Comparison of ENCODE assay signal across 23 cellular contexts in genomic region chr7:66169616-66170015, GRCh38.
"Had no signal": no experiment of that assay in that cellular context is flagged by ENCODE, and none has a peak within 500 bp of the region (broad histone marks: within the 10 kb centered on the region; RNA-seq: fewer than 3 reads in every experiment).

No MANE protein-coding gene starts in this region.

- DNase-seq: activated CD4-positive, alpha-beta T cell treated with anti-CD3 and anti-CD28 coated beads for 4 hours; activated CD4-positive, alpha-beta T cell treated with anti-CD3 and anti-CD28 coated beads, Interleukin-2, amount 50 U/mL, for 4 hours; activated CD4-positive, CD25-positive, alpha-beta regulatory T cell; activated effector memory CD4-positive, alpha-beta T cell treated with anti-CD3 and anti-CD28 coated beads, Interleukin-2, amount 50 U/mL, for 16 hours; activated naive CD4-positive, alpha-beta T cell treated with anti-CD3 and anti-CD28 coated beads for 36 hours; activated naive CD8-positive, alpha-beta T cell treated with anti-CD3 and anti-CD28 coated beads for 36 hours; activated T-cell treated with anti-CD3 and anti-CD28 coated beads for 4 hours; brain microvascular endothelial cell; caudate nucleus; cortex of kidney; esophagus squamous epithelium; islet precursor cell; left ventricle myocardium superior; naive B cell; nephron progenitor cell; stimulated activated CD4-positive, alpha-beta T cell treated with anti-CD3 and anti-CD28 coated beads, Interleukin-12 subunit alpha, Interleukin-12 subunit beta, amount 100 ng/mL, for 4 hours; stimulated activated CD4-positive, alpha-beta T cell treated with anti-CD3 and anti-CD28 coated beads, Interleukin-4, amount 100 ng/mL, for 1 hour; stimulated activated naive CD8-positive, alpha-beta T cell treated with anti-CD3 and anti-CD28 coated beads, Interleukin-15, Interleukin-2, amounts not matched to agents 100 U/mL and 50 U/mL, for 24 hours; transverse colon had no signal

- H3K36me3 ChIP-seq: adrenal gland, brain microvascular endothelial cell, esophagus squamous epithelium, neutrophil, transverse colon had no signal

- H3K27ac ChIP-seq: brain microvascular endothelial cell, neutrophil, transverse colon had no signal

- H3K4me1 ChIP-seq: transverse colon had no signal

- ATAC-seq: stimulated activated naive CD8-positive, alpha-beta T cell treated with anti-CD3 and anti-CD28 coated beads, Interleukin-15, Interleukin-2, amounts not matched to agents 100 U/mL and 50 U/mL, for 24 hours had no signal

- H3K27me3 ChIP-seq: adrenal gland, brain microvascular endothelial cell, esophagus squamous epithelium, neutrophil, testis, transverse colon had no signal

- H3K4me3 ChIP-seq: esophagus squamous epithelium, skin epidermis, testis, transverse colon had no signal

- H3K9me3 ChIP-seq: adrenal gland, esophagus squamous epithelium, neutrophil, testis, transverse colon had no signal
